Comparison of ENCODE assay signal across 17 cellular contexts in the genomic region with DNA sequence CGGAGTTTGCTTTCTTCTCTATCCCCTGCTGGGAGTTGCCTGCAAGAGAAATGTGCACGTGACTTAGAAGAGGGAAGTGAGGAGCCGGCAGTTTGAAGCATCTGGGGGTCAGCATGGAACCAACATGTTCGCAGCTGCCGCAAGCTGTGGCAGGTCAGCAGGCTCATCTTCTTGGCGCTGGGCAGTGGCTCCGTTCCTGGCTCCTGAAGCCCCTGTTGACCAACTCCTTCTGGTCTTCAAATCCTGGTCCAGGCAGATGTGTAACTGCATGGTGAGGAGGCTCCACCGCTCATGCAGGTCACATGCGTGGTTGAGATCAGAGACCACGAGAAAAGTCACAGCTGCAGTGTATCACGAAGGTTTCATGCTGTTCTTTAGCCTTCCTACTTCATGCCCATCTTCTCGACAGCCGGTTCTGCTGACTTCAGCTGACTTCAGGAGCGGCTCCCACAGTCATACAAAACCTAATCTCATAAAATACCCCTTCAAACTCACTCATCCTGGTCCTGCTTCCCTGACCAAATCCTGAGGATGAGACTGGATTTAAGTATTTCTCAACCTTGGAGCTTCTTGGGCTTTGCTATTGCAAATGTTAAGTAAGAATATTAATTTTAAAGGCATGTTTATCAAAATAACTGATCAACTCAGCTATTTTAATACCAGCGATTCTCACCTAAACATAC. TPM values are rescaled to one million over a fixed set of nuclear protein-coding genes. Genes with fewer than 3 reads are reported as not detected.
DNase-seq lines count a peak whose midpoint lies in the region; ATAC-seq and TF ChIP-seq lines count a peak whose summit lies in the region.
"Had no signal": no experiment of that assay in that cellular context is flagged by ENCODE, and none has a peak within 500 bp of the region (broad histone marks: within the 10 kb centered on the region; RNA-seq: fewer than 3 reads in every experiment).

No MANE protein-coding gene starts in this region.

- no peak overlapping the region for H3K18ac ChIP-seq in neuronal stem cell (ENCODE audit: low read length)

- no peak overlapping the region for H4K91ac ChIP-seq in neuronal stem cell (ENCODE audit: low read depth, low read length, poor library complexity)

- no peak overlapping the region for H4K8ac ChIP-seq in neuronal stem cell (ENCODE audit: low read depth, low read length)

- H2AFZ ChIP-seq in neuronal stem cell (ENCODE audit: low read length) = no peak overlapping the region

- no CpG with 5 or more reads among the region's 15 CpGs for WGBS in neuronal stem cell (ENCODE audit: extremely low coverage in 2 of 2, insufficient read length in 2 of 2, insufficient replicate concordance in 1 of 2), 2 donors

- H3K27me3 Mint-ChIP-seq in Calu3 (ENCODE audit: unreplicated experiment) = no peaks in the 10 kb centered on the region
- H3K27me3 Mint-ChIP-seq in natural killer cell treated with Interleukin-12 subunit alpha and Interleukin-12 subunit beta and Interleukin-15 and Interleukin-18, amount 100 ng/mL, for 72 hours = peaks cover 7 to 9% of the 10 kb centered on the region in 2 donors

- H2BK5ac ChIP-seq in neuronal stem cell (ENCODE audit: low read length) = peak overlapping the region; percentile 2

- H3K36me3 ChIP-seq in neuronal stem cell (replicated peaks in 1 of 2; ENCODE audit: control insufficient read depth in 2 of 2, insufficient read depth in 2 of 2, low read length in 2 of 2) = no peaks in the 10 kb centered on the region
- H3K36me3 ChIP-seq: prostate gland, SJCRH30 had no signal

- H3K9me3 ChIP-seq in neuronal stem cell (replicated peaks in 1 of 2; ENCODE audit: control insufficient read depth in 2 of 2, insufficient read depth in 1 of 2, low read depth in 1 of 2, low read length in 2 of 2) = no peaks in the 10 kb centered on the region
- H3K9me3 ChIP-seq: prostate gland had no signal

- peaks cover 91% of the 10 kb centered on the region for H3K4me1 Mint-ChIP-seq in Calu3 (ENCODE audit: low read depth, unreplicated experiment)
- H3K4me1 Mint-ChIP-seq in natural killer cell treated with Interleukin-12 subunit alpha and Interleukin-12 subunit beta and Interleukin-15 and Interleukin-18, amount 100 ng/mL, for 72 hours (ENCODE audit: low read depth in 2 of 2) = no peaks in the 10 kb centered on the region
- H3K4me1 Mint-ChIP-seq: IgD-negative memory B cell had no signal

- no peak for ATAC-seq in natural killer cell treated with Interleukin-12 subunit alpha and Interleukin-12 subunit beta and Interleukin-15 and Interleukin-18, amount 100 ng/mL, for 72 hours

- H3K4me3 Mint-ChIP-seq in Calu3 (ENCODE audit: low read depth, unreplicated experiment) = peak overlapping the region; percentile 1
- H3K4me3 Mint-ChIP-seq in natural killer cell treated with Interleukin-12 subunit alpha and Interleukin-12 subunit beta and Interleukin-15 and Interleukin-18, amount 100 ng/mL, for 72 hours = no peak overlapping the region
- H3K4me3 Mint-ChIP-seq: IgD-negative memory B cell had no signal

- H2BK12ac ChIP-seq in neuronal stem cell (ENCODE audit: low read length) = no peak overlapping the region

- peaks cover 0 to 14% (median 0%) of the 10 kb centered on the region in 3 experiments for H3K27me3 ChIP-seq in neuronal stem cell (ENCODE audit: control insufficient read depth in 3 of 3, insufficient read depth in 3 of 3, low read depth in 1 of 3, low read length in 3 of 3)

- no peak for TF ChIP-seq CTCF in Calu3 (IDR thresholded peaks at IDR 0.05; ENCODE audit: unreplicated experiment)

- DNase-seq in Calu3 = no peak
- peak; percentile 35 for DNase-seq in NOMO-1 treated with dmso at 0.1 percent for 144 hours (lab: John Stamatoyannopoulos, UW; ENCODE audit: unreplicated experiment)
- DNase-seq in epithelial cell of prostate (ENCODE audit: low read depth, low spot score) = no peak
- DNase-seq in neuronal stem cell (ENCODE audit: low spot score) = no peak
- DNase-seq in natural killer cell treated with Interleukin-12 subunit alpha and Interleukin-12 subunit beta and Interleukin-15 and Interleukin-18, amount 100 ng/mL, for 72 hours (ENCODE audit: low spot score) = no peak
- no peak for DNase-seq in putamen (ENCODE audit: low spot score)
- DNase-seq in GDM1 (lab: John Stamatoyannopoulos, UW) = no peak
- no peak for DNase-seq in NCI-H187 treated with DMSO at 0.1 percent for 48 hours (lab: John Stamatoyannopoulos, UW)
- DNase-seq: activated effector memory CD4-positive, alpha-beta T cell treated with anti-CD3 and anti-CD28 coated beads, Interleukin-2, amount 50 U/mL, for 16 hours; effector CD8-positive, alpha-beta T cell; foreskin melanocyte; NCI-H187; NCI-H69; SJCRH30 had no signal

- H2BK120ac ChIP-seq in neuronal stem cell (ENCODE audit: low read depth, low read length) = no peak overlapping the region

- H3K79me1 ChIP-seq in neuronal stem cell (ENCODE audit: low read depth, low read length) = no peaks in the 10 kb centered on the region

- no peak overlapping the region for H2BK15ac ChIP-seq in neuronal stem cell (ENCODE audit: low read length)

- no peak overlapping the region for H3K4ac ChIP-seq in neuronal stem cell (ENCODE audit: low read length)

- BruUV-seq in Calu3 (replicated peaks; lab: Mats Ljungman, UMichigan) = TSS peak; percentile 93

- no peak overlapping the region for H3K4me2 ChIP-seq in neuronal stem cell (ENCODE audit: insufficient read depth, low read length, poor library complexity, severe bottlenecking)

- H3K27ac ChIP-seq in epithelial cell of prostate = peak overlapping the region; percentile 67
- no peak overlapping the region for H3K27ac ChIP-seq in neuronal stem cell (replicated peaks; ENCODE audit: low read length)
- H3K27ac ChIP-seq: prostate gland, SJCRH30 had no signal

- no peak overlapping the region for H3K9ac ChIP-seq in neuronal stem cell (ENCODE audit: low read depth, low read length, poor library complexity)

- H3K9me3 Mint-ChIP-seq in Calu3 (ENCODE audit: low read depth, unreplicated experiment) = peaks cover 7% of the 10 kb centered on the region
- H3K9me3 Mint-ChIP-seq in natural killer cell treated with Interleukin-12 subunit alpha and Interleukin-12 subunit beta and Interleukin-15 and Interleukin-18, amount 100 ng/mL, for 72 hours = no peaks in the 10 kb centered on the region
- H3K9me3 Mint-ChIP-seq: IgD-negative memory B cell had no signal

- peaks cover 53% of the 10 kb centered on the region for H3K36me3 Mint-ChIP-seq in Calu3 (ENCODE audit: insufficient read depth, unreplicated experiment)
- no peaks in the 10 kb centered on the region for H3K36me3 Mint-ChIP-seq in natural killer cell treated with Interleukin-12 subunit alpha and Interleukin-12 subunit beta and Interleukin-15 and Interleukin-18, amount 100 ng/mL, for 72 hours

- CTCF ChIA-PET in Calu3 (lab: Charles Lee) = interaction anchor here (0.7 to 1.9 kb wide), 8 partner anchors 8 to 176 kb away, joined by 3 to 17 read pairs (median 4); no protein-coding TSS in a partner anchor

- no peak overlapping the region for H3K23ac ChIP-seq in neuronal stem cell (ENCODE audit: low read depth, low read length, poor library complexity)

- H3K4me3 ChIP-seq in neuronal stem cell (ENCODE audit: low read length in 2 of 2) = no peak overlapping the region
- H3K4me3 ChIP-seq: prostate gland, SJCRH30 had no signal

- no peak overlapping the region for H2AK5ac ChIP-seq in neuronal stem cell (ENCODE audit: low read depth, low read length)

- intact Hi-C loops in Calu3 (cut with micrococcal nuclease; ENCODE audit: unreplicated experiment) = loop anchor here (1.0 kb wide), 1 partner anchor 8 kb away; no protein-coding TSS in a partner anchor

- no peak overlapping the region for H3K14ac ChIP-seq in neuronal stem cell (ENCODE audit: low read length)

- peak overlapping the region; percentile 96 for H3K27ac Mint-ChIP-seq in Calu3 (ENCODE audit: unreplicated experiment)
- H3K27ac Mint-ChIP-seq in natural killer cell treated with Interleukin-12 subunit alpha and Interleukin-12 subunit beta and Interleukin-15 and Interleukin-18, amount 100 ng/mL, for 72 hours = no peak overlapping the region
- H3K27ac Mint-ChIP-seq: IgD-negative memory B cell had no signal

- H3K4me1 ChIP-seq in neuronal stem cell (ENCODE audit: control insufficient read depth in 2 of 2, insufficient read depth in 1 of 2, low read depth in 1 of 2, low read length in 2 of 2) = no peaks in the 10 kb centered on the region
- H3K4me1 ChIP-seq: prostate gland, SJCRH30 had no signal

RNA-seq across cellular contexts. Expression of a gene that starts 44.9 kb away (rescaled TPM):
- total RNA-seq in Calu3 (2022) = 11.1 and 16.9 TPM in 2 replicates
- polyA plus RNA-seq in neuronal stem cell (2013, experiment 1 of 2) = 0.06 TPM
- polyA plus RNA-seq in neuronal stem cell (2013, experiment 2 of 2) = 0.03 TPM
- total RNA-seq in natural killer cell treated with Interleukin-12 subunit alpha and Interleukin-12 subunit beta and Interleukin-15 and Interleukin-18, amount 100 ng/mL, for 72 hours = under 1 TPM; 0.10 to 0.11 TPM
- polyA plus RNA-seq: BJ had no signal

RNA-seq across cellular contexts. Expression of a gene that starts 58.5 kb away (rescaled TPM):
- total RNA-seq in Calu3 (2022) = 393 and 665 TPM in 2 replicates
- not detected for polyA plus RNA-seq in neuronal stem cell (2013, experiment 1 of 2)
- not detected for polyA plus RNA-seq in neuronal stem cell (2013, experiment 2 of 2)
- not detected for total RNA-seq in natural killer cell treated with Interleukin-12 subunit alpha and Interleukin-12 subunit beta and Interleukin-15 and Interleukin-18, amount 100 ng/mL, for 72 hours
- total RNA-seq: SJCRH30 had no signal
- polyA plus RNA-seq: IgD-negative memory B cell had no signal

Comparison
In these comparisons a context has a peak if more than half of its experiments do, and no peak if none do; other contexts are left out.
1. RNA of a gene that starts 44.9 kb away (total RNA-seq): 11.1 to 16.9 TPM in Calu3; 0.10 to 0.11 TPM in natural killer cell treated with Interleukin-12 subunit alpha and Interleukin-12 subunit beta and Interleukin-15 and Interleukin-18, amount 100 ng/mL, for 72 hours; every median in the first group is over 10 times any median in the second.
2. RNA of a gene that starts 58.5 kb away (total RNA-seq): 393 to 665 TPM in Calu3; not detected in natural killer cell treated with Interleukin-12 subunit alpha and Interleukin-12 subunit beta and Interleukin-15 and Interleukin-18, amount 100 ng/mL, for 72 hours; every median in the first group is over 100 times any median in the second.